Comparison of ENCODE assay signal across 8 cellular contexts in the genomic region with DNA sequence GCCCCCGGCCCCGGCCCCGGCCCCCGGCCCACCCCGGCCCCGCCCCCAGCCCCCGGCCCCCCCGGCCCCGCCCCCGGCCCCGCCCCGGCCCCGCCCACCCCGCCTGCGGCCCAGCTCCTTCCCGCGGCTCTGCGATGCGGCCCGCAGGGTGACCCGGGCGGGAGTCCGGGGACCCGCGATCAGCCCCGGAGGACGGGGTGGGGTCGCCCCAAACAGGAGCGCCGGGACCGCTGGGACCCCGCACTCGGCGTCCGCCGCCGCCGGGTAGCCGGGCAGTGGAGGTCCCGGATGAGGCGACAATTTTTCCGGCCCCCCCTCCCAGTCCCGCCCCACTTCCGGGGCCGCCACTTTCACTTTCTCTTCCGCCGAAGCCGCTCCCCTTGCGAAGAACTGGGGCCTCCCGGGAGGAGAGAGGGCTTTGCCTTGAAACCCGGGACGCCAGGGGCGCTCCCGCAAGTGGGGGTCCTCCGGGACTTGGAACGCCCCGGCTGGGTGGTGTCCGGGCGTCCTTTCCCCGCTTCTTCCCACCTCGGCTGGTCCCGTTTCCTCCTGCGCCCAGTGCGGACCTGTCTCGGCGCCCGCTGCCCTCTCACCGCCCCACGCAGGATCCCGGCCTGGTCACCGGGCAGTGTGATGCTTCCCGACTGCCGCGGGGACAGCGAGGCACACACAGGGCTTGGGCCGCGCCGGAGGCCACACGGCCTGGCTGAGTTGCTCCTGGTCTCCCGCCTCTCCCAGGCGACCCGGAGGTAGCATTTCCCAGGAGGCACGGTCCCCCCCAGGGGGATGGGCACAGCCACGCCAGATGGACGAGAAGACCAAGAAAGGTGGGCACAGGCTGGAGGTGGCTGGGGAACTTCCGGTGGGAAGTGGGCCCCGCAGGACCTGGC. TPM values are rescaled to one million over a fixed set of nuclear protein-coding genes. Genes with fewer than 3 reads are reported as not detected.
DNase-seq lines count a peak whose midpoint lies in the region; ATAC-seq, FAIRE-seq and TF ChIP-seq lines count a peak whose summit lies in the region.

A gene (plus strand): TSS at position 347 of the 890 bp plus-strand sequence. CDS start 459 bp downstream, at position 806.

- no peaks in the 10 kb centered on the region for H3K27me3 Mint-ChIP-seq in CD8-positive, alpha-beta T cell (ENCODE audit: low read depth)

- peak within 1 kb of the TSS; percentile 47 for H4K91ac ChIP-seq in H1 (replicated peaks; ENCODE audit: insufficient read length, low read length)

- H3K23ac ChIP-seq in H1 (ENCODE audit: insufficient read length), result no peak within 1 kb of the TSS
- H3K23ac ChIP-seq in mesendoderm (ENCODE audit: low read length), result peak within 1 kb of the TSS; percentile 97

- H3K9me3 Mint-ChIP-seq in CD8-positive, alpha-beta T cell, result no peaks in the 10 kb centered on the region

- H2AFZ ChIP-seq in H1 (ENCODE audit: low read length), result peak within 1 kb of the TSS; percentile 36

- peaks cover 37% of the 10 kb centered on the region for H3K4me1 ChIP-seq in CD8-positive, alpha-beta T cell (ENCODE audit: insufficient read depth, low read length)
- H3K4me1 ChIP-seq in H1 (replicated peaks in 1 of 4; ENCODE audit: control insufficient read depth in 3 of 4, insufficient read depth in 4 of 4, low read length in 3 of 4) (peaks cover 0 to 10% (median 6%) of the 10 kb centered on the region in 4 experiments; a peak in 5 of 7 replicates), mesendoderm (ENCODE audit: control insufficient read depth, low read depth, low read length) (peaks cover 3% of the 10 kb centered on the region)

- ATAC-seq in CD8-positive, alpha-beta T cell, result peak; percentile 81
- ATAC-seq in GM19455 (IDR thresholded peaks at IDR 0.05; ENCODE audit: unreplicated experiment), result peak; percentile 63

- peak; percentile 22 to 61; a peak in 1 of 3 replicates for TF ChIP-seq POLR2A in H1 (IDR thresholded peaks at IDR 0.05; ENCODE audit: control extremely low read depth in 1 of 2, low read depth in 2 of 2, low read length in 2 of 2)

- peak within 1 kb of the TSS; percentile 90 for H3K56ac ChIP-seq in H1 (replicated peaks; ENCODE audit: insufficient read length, low read depth, low read length)
- peak within 1 kb of the TSS; percentile 100 for H3K56ac ChIP-seq in mesendoderm (ENCODE audit: low read length)

- peak within 1 kb of the TSS; percentile 91 for H4K8ac ChIP-seq in H1 (ENCODE audit: extremely low read depth, insufficient read depth, low read length)
- H4K8ac ChIP-seq in mesendoderm (ENCODE audit: low read depth, low read length), result no peak within 1 kb of the TSS

- H3K79me2 ChIP-seq in H1 (ENCODE audit: control insufficient read depth in 1 of 2, insufficient read depth in 2 of 2, low read length in 2 of 2), result peaks cover 0 to 37% of the 10 kb centered on the region in 2 experiments; a peak in 2 of 4 replicates
- peaks cover 9% of the 10 kb centered on the region for H3K79me2 ChIP-seq in mesendoderm (ENCODE audit: control insufficient read depth, insufficient read depth, low read length)

- H2BK120ac ChIP-seq in H1 (replicated peaks; ENCODE audit: low read depth, low read length) (no peak within 1 kb of the TSS), mesendoderm (ENCODE audit: low read depth, low read length) (no peak within 1 kb of the TSS)

- no peak within 1 kb of the TSS for H2AK5ac ChIP-seq in H1 (ENCODE audit: low read depth, low read length)
- H2AK5ac ChIP-seq in mesendoderm (ENCODE audit: low read length), result peak within 1 kb of the TSS; percentile 61

- peak within 1 kb of the TSS; percentile 97; the same call in 1 of the 2 replicates for H2BK15ac ChIP-seq in H1 (ENCODE audit: low read length)
- no peak within 1 kb of the TSS for H2BK15ac ChIP-seq in mesendoderm (replicated peaks; ENCODE audit: low read depth)

- peak within 1 kb of the TSS; percentile 13; the same call in 1 of the 2 replicates for H2BK20ac ChIP-seq in H1 (ENCODE audit: low read length)

- H2BK12ac ChIP-seq in H1 (ENCODE audit: low read depth, low read length), result peak within 1 kb of the TSS; percentile 39; the same call in 1 of the 2 replicates

- POLR2A ChIA-PET in CD8-positive, alpha-beta T cell (lab: Charles Lee), result interaction anchor here (1.0 to 1.3 kb wide), 5 partner anchors 9 to 70 kb away, joined by 3 to 6 read pairs (median 3); a partner anchor contains a TSS
- POLR2A ChIA-PET in H1 (lab: Charles Lee; ENCODE audit: partially characterized antibody), result interaction anchor here (0.6 to 2.6 kb wide), 24 partner anchors 10 to 342 kb away, joined by 3 to 31 read pairs (median 4); a partner anchor contains a TSS

- peak within 1 kb of the TSS; percentile 81 for H4K5ac ChIP-seq in H1 (ENCODE audit: insufficient read length, low read depth, low read length)
- no peak within 1 kb of the TSS for H4K5ac ChIP-seq in mesendoderm (ENCODE audit: low read length)

- H3K4me2 ChIP-seq in H1 (ENCODE audit: insufficient read depth in 1 of 2, low read depth in 2 of 2, low read length in 2 of 2) (peak within 1 kb of the TSS; percentile 87 to 98), mesendoderm (ENCODE audit: low read length) (peak within 1 kb of the TSS; percentile 78)

- peak within 1 kb of the TSS; percentile 91 for H3K4me3 Mint-ChIP-seq in CD8-positive, alpha-beta T cell

- H3K4ac ChIP-seq in H1 (replicated peaks; ENCODE audit: insufficient read length, low read depth, low read length), result peak within 1 kb of the TSS; percentile 96
- peak within 1 kb of the TSS; percentile 95 for H3K4ac ChIP-seq in mesendoderm (ENCODE audit: low read depth, low read length)

- H3K27ac ChIP-seq in CD8-positive, alpha-beta T cell (ENCODE audit: low read depth, low read length), result peak within 1 kb of the TSS; percentile 84
- H3K27ac ChIP-seq in H1 (ENCODE audit: low read depth, low read length) (peak within 1 kb of the TSS; percentile 45; the same call in 1 of the 2 replicates), mesendoderm (ENCODE audit: low read depth, low read length) (peak within 1 kb of the TSS; percentile 43)

- peaks cover 0 to 4% of the 10 kb centered on the region in 2 experiments for H4K20me1 ChIP-seq in H1 (replicated peaks in 1 of 2; ENCODE audit: control insufficient read depth in 1 of 2, insufficient read depth in 2 of 2, low read length in 2 of 2)

- H3K36me3 ChIP-seq in CD8-positive, alpha-beta T cell (ENCODE audit: insufficient read depth, low read length), result no peaks in the 10 kb centered on the region
- peaks cover 0 to 21% (median 9%) of the 10 kb centered on the region in 4 experiments; a peak in 6 of 8 replicates for H3K36me3 ChIP-seq in H1 (ENCODE audit: control insufficient read depth in 2 of 4, insufficient read depth in 4 of 4, low read length in 3 of 4)
- peaks cover 1% of the 10 kb centered on the region for H3K36me3 ChIP-seq in mesendoderm (ENCODE audit: control insufficient read depth, insufficient read depth, low read length)

- FAIRE-seq in H1 (lab: Jason Lieb, UNC), result no peak

- peak; percentile 80 to 93 (median 87) for DNase-seq in CD8-positive, alpha-beta T cell
- DNase-seq in HK-2 (ENCODE audit: unreplicated experiment) (peak; percentile 91), H1 (ENCODE audit: low read depth in 1 of 2, low spot score in 2 of 2) (peak in 1 of 2 experiments; percentile 87), mesendoderm (peak; percentile 78)
- DNase-seq in NK-92 treated with Interleukin-12 subunit alpha and Interleukin-12 subunit beta, amount 100 ng/mL, for 24 hours (lab: John Stamatoyannopoulos, UW), result peak; percentile 71
- DNase-seq in activated CD8-positive, alpha-beta memory T cell treated with anti-CD3 and anti-CD28 coated beads for 4 hours (ENCODE audit: low read depth in 2 of 2), result peak; percentile 81 to 82
- peak; percentile 83 for DNase-seq in stimulated activated CD8-positive, alpha-beta memory T cell treated with anti-CD3 and anti-CD28 coated beads, Interleukin-12 subunit alpha, Interleukin-12 subunit beta, amount 100 ng/mL, for 4 hours (ENCODE audit: low read depth)

- H3K9ac ChIP-seq in H1 (replicated peaks in 1 of 4; ENCODE audit: extremely low read depth in 1 of 4, low read depth in 3 of 4, low read length in 3 of 4) (peak within 1 kb of the TSS; percentile 58 to 89 (median 76)), mesendoderm (ENCODE audit: low read length) (peak within 1 kb of the TSS; percentile 99)

- H3K4me1 Mint-ChIP-seq in CD8-positive, alpha-beta T cell (ENCODE audit: low read depth), result peaks cover 46% of the 10 kb centered on the region

- peak within 1 kb of the TSS; percentile 96 for H3K18ac ChIP-seq in H1 (ENCODE audit: extremely low read depth, low read length)
- peak within 1 kb of the TSS; percentile 70 for H3K18ac ChIP-seq in mesendoderm (ENCODE audit: low read length)

- peak within 1 kb of the TSS; percentile 93 for H3K4me3 ChIP-seq in CD8-positive, alpha-beta T cell (ENCODE audit: low read depth, low read length)
- H3K4me3 ChIP-seq in H1 (ENCODE audit: extremely low read depth in 1 of 4, insufficient read depth in 2 of 4, low read depth in 3 of 4, low read length in 4 of 4), result peak within 1 kb of the TSS; percentile 89 to 100 (median 98)
- peak within 1 kb of the TSS; percentile 90 for H3K4me3 ChIP-seq in mesendoderm (ENCODE audit: low read length)

- TF ChIP-seq CTCF in CD8-positive, alpha-beta T cell (IDR thresholded peaks at IDR 0.05), result no peak
- no peak for TF ChIP-seq CTCF in H1 (IDR thresholded peaks at IDR 0.05; ENCODE audit: control extremely low read depth in 1 of 3, insufficient read depth in 1 of 3, low read depth in 1 of 3, low read length in 3 of 3)

- intact Hi-C loops in CD8-positive, alpha-beta T cell (cut with DNase I, micrococcal nuclease), result loop anchor here (1.0 to 10.0 kb wide), 10 partner anchors 25 to 709 kb away; a partner anchor contains a TSS

- H3K14ac ChIP-seq in H1 (ENCODE audit: insufficient read length), result peak within 1 kb of the TSS; percentile 73

- no peaks in the 10 kb centered on the region for H3K27me3 ChIP-seq in CD8-positive, alpha-beta T cell (ENCODE audit: insufficient read depth, low read length)
- H3K27me3 ChIP-seq in H1 (replicated peaks in 1 of 4; ENCODE audit: control insufficient read depth in 3 of 4, extremely low read depth in 1 of 4, insufficient read depth in 3 of 4, low read length in 3 of 4) (no peaks in the 10 kb centered on the region), mesendoderm (ENCODE audit: insufficient read depth, low read length, poor library complexity) (no peaks in the 10 kb centered on the region)

- H2BK5ac ChIP-seq in H1 (ENCODE audit: low read depth, low read length), result peak within 1 kb of the TSS; percentile 94
- peak within 1 kb of the TSS; percentile 78 for H2BK5ac ChIP-seq in mesendoderm (ENCODE audit: low read length)

- peak within 1 kb of the TSS; percentile 95 for H3K27ac Mint-ChIP-seq in CD8-positive, alpha-beta T cell

- 1% methylated on average over 26 of the region's 87 CpGs; no CpG with 5 or more reads in 1 of the 2 experiments for WGBS in H1 (ENCODE audit: extremely low coverage in 1 of 2, insufficient coverage in 1 of 2, insufficient read length in 1 of 2, insufficient replicate concordance in 2 of 2, low coverage in 1 of 2, low lambda C conversion rate in 2 of 2, missing lambda C conversion rate in 1 of 2), 2 experiments
- WGBS in mesendoderm (ENCODE audit: extremely low coverage, insufficient coverage, low lambda C conversion rate), result no CpG with 5 or more reads among the region's 87 CpGs

- peaks cover 32% of the 10 kb centered on the region for H3K36me3 Mint-ChIP-seq in CD8-positive, alpha-beta T cell

- TF ChIP-seq EP300 in H1 (IDR thresholded peaks at IDR 0.05; ENCODE audit: borderline replicate concordance in 1 of 2, low read depth in 2 of 2, low read length in 2 of 2), result no peak

- H3K79me1 ChIP-seq in H1 (ENCODE audit: low read depth, low read length), result peaks cover 12% of the 10 kb centered on the region
- H3K79me1 ChIP-seq in mesendoderm (ENCODE audit: low read length), result peaks cover 17% of the 10 kb centered on the region

- TF ChIP-seq RAD21 in H1 (IDR thresholded peaks at IDR 0.05 in 1 of 2, conservative IDR thresholded peaks at IDR 0.05 in 1 of 2; ENCODE audit: low read depth in 2 of 2, low read length in 2 of 2), result no peak

- peaks cover 13% of the 10 kb centered on the region for H3K23me2 ChIP-seq in H1 (ENCODE audit: low read depth, low read length)

- CTCF ChIA-PET in CD8-positive, alpha-beta T cell (lab: Charles Lee), result interaction anchor here (0.8 to 1.7 kb wide), 4 partner anchors 34 to 136 kb away, joined by 3 to 6 read pairs (median 4); a partner anchor contains a TSS
- CTCF ChIA-PET in H1 (lab: Charles Lee; ENCODE audit: partially characterized antibody), result interaction anchor here (0.8 to 2.6 kb wide), 9 partner anchors 12 to 71 kb away, joined by 3 to 11 read pairs (median 5); a partner anchor contains a TSS

- no peaks in the 10 kb centered on the region for H3K9me3 ChIP-seq in CD8-positive, alpha-beta T cell (ENCODE audit: low read length)
- H3K9me3 ChIP-seq in H1 (ENCODE audit: insufficient read depth in 2 of 2, low read depth in 1 of 2, low read length in 1 of 2), result peaks cover 0 to 8% of the 10 kb centered on the region in 2 experiments; a peak in 3 of 4 replicates

RNA-seq across cellular contexts. Expression of the gene that starts here (rescaled TPM):
- total RNA-seq in CD8-positive, alpha-beta T cell, result 10 to 100 TPM; 46.2 to 51.7 TPM
- total RNA-seq in H1 (2021; fragmentation: NEBNext Ultra II Directional; extraction: Animal tissue kit (Norgen Biotek cat#: 25700)), result 48.7 and 54.7 TPM in 2 replicates
- polyA plus RNA-seq in H1 (2011; rRNA removed), result 43.1 and 60.1 TPM in 2 replicates
- polyA plus RNA-seq in H1 (2011; cell fraction: cytosol; rRNA removed), result 42.6 TPM
- 121 TPM for polyA plus RNA-seq in H1 (2011; cell fraction: nucleus; rRNA removed)
- polyA plus RNA-seq in H1 (2012, experiment 1 of 2), result 61.2 to 71.1 TPM (median 65.0 TPM) in 4 replicates
- polyA plus RNA-seq in H1 (2012, experiment 2 of 2), result 49.7 TPM
- polyA plus RNA-seq in H1 (2013, experiment 1 of 2), result 42.6 TPM
- 41.0 TPM for polyA plus RNA-seq in H1 (2013, experiment 2 of 2)
- 25.1 and 25.9 TPM in 2 replicates for polyA minus RNA-seq in H1 (2011; rRNA and poly(A)+ RNA removed)
- 20.8 TPM for polyA minus RNA-seq in H1 (2011; cell fraction: cytosol; rRNA and poly(A)+ RNA removed)
- 32.7 TPM for polyA minus RNA-seq in H1 (2011; cell fraction: nucleus; rRNA and poly(A)+ RNA removed)
- 38.6 TPM for polyA plus RNA-seq in mesendoderm (2013, experiment 1 of 2)
- 36.6 TPM for polyA plus RNA-seq in mesendoderm (2013, experiment 2 of 2)
